Comparison of ENCODE assay signal across 15 cellular contexts in genomic region chr7:105473163-105473562, GRCh38. TPM values are rescaled to one million over a fixed set of nuclear protein-coding genes. Genes with fewer than 3 reads are reported as not detected.
DNase-seq lines count a peak whose midpoint lies in the region; ATAC-seq and TF ChIP-seq lines count a peak whose summit lies in the region.
"Had no signal": no experiment of that assay in that cellular context is flagged by ENCODE, and none has a peak within 500 bp of the region (broad histone marks: within the 10 kb centered on the region; RNA-seq: fewer than 3 reads in every experiment).

No MANE protein-coding gene starts in this region.

- 89 to 90% methylated on average over 4 of the region's 4 CpGs for WGBS in aorta, 2 donors

- ATAC-seq in aorta (ENCODE audit: low FRiP score): no peak

- TF ChIP-seq CTCF in fibroblast of villous mesenchyme (IDR thresholded peaks at IDR 0.05; ENCODE audit: insufficient read depth, low read depth, low read length) (no peak), WERI-Rb-1 (IDR thresholded peaks at IDR 0.05; ENCODE audit: low read depth, low read length) (no peak)

- H3K27me3 ChIP-seq in WERI-Rb-1 (ENCODE audit: insufficient read depth, low read depth, severe bottlenecking) (no peaks in the 10 kb centered on the region), aorta (ENCODE audit: control insufficient read depth in 1 of 2, insufficient read depth in 2 of 2, low read length in 1 of 2) (no peaks in the 10 kb centered on the region)
- H3K27me3 ChIP-seq: ovary, transverse colon had no signal

- H3K36me3 ChIP-seq in WERI-Rb-1 (peaks cover 22% of the 10 kb centered on the region), aorta (ENCODE audit: control insufficient read depth in 1 of 2, insufficient read depth in 2 of 2, low read length in 1 of 2) (no peaks in the 10 kb centered on the region)
- H3K36me3 ChIP-seq: ovary, transverse colon had no signal

- DNase-seq in DMS 273 (lab: John Stamatoyannopoulos, UW; ENCODE audit: unreplicated experiment) (peak; percentile 20), DMS 273 treated with DMSO at 0.1 percent for 48 hours (lab: John Stamatoyannopoulos, UW) (no peak), amniotic epithelial cell (ENCODE audit: low read depth) (peak; percentile 89), fibroblast of villous mesenchyme (ENCODE audit: low read depth) (peak; percentile 86), skeletal muscle cell (ENCODE audit: low read depth) (peak; percentile 72), WERI-Rb-1 (no peak), OCI-M2 (lab: John Stamatoyannopoulos, UW; ENCODE audit: unreplicated experiment) (no peak), aorta (no peak)
- DNase-seq: activated CD4-positive, alpha-beta T cell treated with anti-CD3 and anti-CD28 coated beads, Interleukin-2, amount 50 U/mL, for 1 hour; PC-9; stimulated activated CD4-positive, alpha-beta T cell treated with anti-CD3 and anti-CD28 coated beads, Interleukin-15, amount 100 ng/mL, for 24 hours; T-helper 2 cell; transverse colon had no signal

- H3K4me3 ChIP-seq in fibroblast of villous mesenchyme (ENCODE audit: low read depth, low read length): no peak overlapping the region
- no peak overlapping the region for H3K4me3 ChIP-seq in skeletal muscle cell (ENCODE audit: low read depth, low read length)
- no peak overlapping the region for H3K4me3 ChIP-seq in WERI-Rb-1 (ENCODE audit: low read depth, low read length)
- no peak overlapping the region for H3K4me3 ChIP-seq in aorta (ENCODE audit: low read length in 2 of 2)
- H3K4me3 ChIP-seq: ovary, PC-9, transverse colon had no signal

- H3K27ac ChIP-seq in WERI-Rb-1 (no peak overlapping the region), aorta (ENCODE audit: low read depth in 1 of 2, low read length in 2 of 2) (no peak overlapping the region)
- H3K27ac ChIP-seq: 22Rv1, ovary, PC-9, transverse colon had no signal

- intact Hi-C loops in aorta (cut with DNase I): no loop called here

- H3K9me3 ChIP-seq in WERI-Rb-1 (ENCODE audit: severe bottlenecking) (no peaks in the 10 kb centered on the region), aorta (ENCODE audit: control insufficient read depth, low read length) (no peaks in the 10 kb centered on the region)
- H3K9me3 ChIP-seq: ovary, transverse colon had no signal

- no peaks in the 10 kb centered on the region for H3K4me1 ChIP-seq in aorta (ENCODE audit: control insufficient read depth in 1 of 2, insufficient read depth in 2 of 2, low read length in 2 of 2)
- H3K4me1 ChIP-seq: transverse colon had no signal

RNA-seq across cellular contexts. Expression of gene PUS7, which starts 48.9 kb away (rescaled TPM):
- 13.2 and 16.8 TPM in 2 replicates for total RNA-seq in fibroblast of villous mesenchyme
- total RNA-seq in aorta: 10 to 100 TPM; 11.1 to 11.6 TPM
- polyA plus RNA-seq in aorta: 1 to 10 TPM in 1 of 2 donors, under 1 TPM in 1; 0.38 to 2.8 TPM

RNA-seq across cellular contexts. Expression of gene RINT1, which starts 58.8 kb away (rescaled TPM):
- 13.9 and 22.5 TPM in 2 replicates for total RNA-seq in fibroblast of villous mesenchyme
- total RNA-seq in aorta: 10 to 100 TPM; 16.6 to 17.7 TPM
- 10 to 100 TPM in 1 of 2 donors, 1 to 10 TPM in 1; 5.5 to 14.0 TPM for polyA plus RNA-seq in aorta

Comparison
In these comparisons a context has a peak if more than half of its experiments do, and no peak if none do; other contexts are left out.
1. DNase-seq: peak in DMS 273 (single experiment), amniotic epithelial cell (single experiment), fibroblast of villous mesenchyme (single experiment) and skeletal muscle cell (single experiment); none in DMS 273 treated with DMSO at 0.1 percent for 48 hours (single experiment), WERI-Rb-1 (single experiment), OCI-M2 (single experiment) and aorta (0 of 2).